8 cellular contexts compared by ENCODE assay signal in genomic region chr5:112706446-112707016, GRCh38. TPM values are rescaled to one million over a fixed set of nuclear protein-coding genes. Genes with fewer than 3 reads are reported as not detected.
DNase-seq lines count a peak whose midpoint lies in the region; ATAC-seq and TF ChIP-seq lines count a peak whose summit lies in the region.

No MANE protein-coding gene starts in this region.

- H4K20me1 ChIP-seq in BLaER1: no peaks in the 10 kb centered on the region; the same call in 1 of the 2 replicates

- H3K9me3 Mint-ChIP-seq in neural crest cell: no peaks in the 10 kb centered on the region

- H3K4me2 ChIP-seq in BLaER1: peak overlapping the region; percentile 64; the same call in 1 of the 2 replicates

- peaks cover 33% of the 10 kb centered on the region for H3K4me1 Mint-ChIP-seq in neural crest cell

- no peaks in the 10 kb centered on the region for H3K27me3 Mint-ChIP-seq in neural crest cell (ENCODE audit: low read depth)

- no peaks in the 10 kb centered on the region for H3K27me3 ChIP-seq in BLaER1

- TF ChIP-seq CTCF in LNCaP clone FGC (IDR thresholded peaks at IDR 0.05; ENCODE audit: control insufficient read depth, extremely low read depth, insufficient read depth) (no peak), neural crest cell (conservative IDR thresholded peaks at IDR 0.05) (no peak)

- H3K9me3 ChIP-seq in BLaER1: no peaks in the 10 kb centered on the region; the same call in 1 of the 2 replicates

- H3K4me1 ChIP-seq in BLaER1: peaks cover 47% of the 10 kb centered on the region

- no peak overlapping the region for H3K9ac ChIP-seq in BLaER1

- ATAC-seq in HG02642 (IDR thresholded peaks at IDR 0.05; ENCODE audit: poor library complexity, unreplicated experiment): no peak

- H3K36me3 ChIP-seq in BLaER1: peaks cover 11% of the 10 kb centered on the region; the same call in 1 of the 2 replicates

- H3K27ac ChIP-seq in BLaER1 (no peak overlapping the region), cingulate gyrus (ENCODE audit: low read depth, low read length) (peak overlapping the region; percentile 86)

- DNase-seq in LNCaP clone FGC (ENCODE audit: low read depth): no peak
- DNase-seq in neural crest cell (ENCODE audit: low read depth, low spot score): no peak
- no peak for DNase-seq in cerebellar cortex (ENCODE audit: low spot score)
- no peak for DNase-seq in nucleus accumbens (lab: John Stamatoyannopoulos, UW)
- DNase-seq in NCI-H510A (lab: John Stamatoyannopoulos, UW): no peak

- no peak overlapping the region for H3K4me3 ChIP-seq in BLaER1
- peak overlapping the region; percentile 83; the same call in 1 of the 2 replicates for H3K4me3 ChIP-seq in LNCaP clone FGC (ENCODE audit: low read depth, low read length)

- H3K36me3 Mint-ChIP-seq in neural crest cell (ENCODE audit: low read depth): peaks cover 2% of the 10 kb centered on the region

- no peak overlapping the region for H3K27ac Mint-ChIP-seq in neural crest cell (ENCODE audit: unreplicated experiment)

- peak overlapping the region; percentile 94 for H3K4me3 Mint-ChIP-seq in neural crest cell

RNA-seq across cellular contexts. Expression of gene APC, which starts 31.2 kb away (rescaled TPM):
- 48.4 and 52.3 TPM in 2 replicates for total RNA-seq in neural crest cell
